Comparison of ENCODE assay signal across 1 cellular context in genomic region chr1:52365746-52366516, GRCh38.
TF ChIP-seq lines count a peak whose summit lies in the region.

Gene CC2D1B, minus strand, starts transcription at chr1:52366205. Its CDS starts 1,585 bp downstream, at chr1:52364620.

TF ChIP-seq in H1, 55 proteins besides CTCF, POLR2A, EP300 and RAD21:
- TF ChIP-seq CBX8 (IDR thresholded peaks at IDR 0.05; ENCODE audit: borderline replicate concordance, low read depth, low read length), result no peak
- TF ChIP-seq JUN (IDR thresholded peaks at IDR 0.05; ENCODE audit: low read depth, low read length), result no peak
- TF ChIP-seq SIRT6 (IDR thresholded peaks at IDR 0.05; ENCODE audit: low read length), result no peak
- TF ChIP-seq USF2 (IDR thresholded peaks at IDR 0.05; ENCODE audit: low read length), result peak; percentile 98
- TF ChIP-seq EZH2 (IDR thresholded peaks at IDR 0.05; ENCODE audit: low read depth, low read length, severe bottlenecking), result no peak
- peak; percentile 23; the same call in 1 of the 2 replicates for TF ChIP-seq SP1 (IDR thresholded peaks at IDR 0.05; ENCODE audit: low read depth, low read length)
- TF ChIP-seq KDM5A (IDR thresholded peaks at IDR 0.05; ENCODE audit: low read length), result no peak
- TF ChIP-seq KDM4A (IDR thresholded peaks at IDR 0.05; ENCODE audit: low read depth, low read length, severe bottlenecking), result peak; percentile 66
- 0 out of 2 replicates have a peak, but pooled peaks have one; percentile 46 for TF ChIP-seq FOSL1 (IDR thresholded peaks at IDR 0.05; ENCODE audit: insufficient read depth, low read depth, low read length)
- TF ChIP-seq MAFK (IDR thresholded peaks at IDR 0.05; ENCODE audit: low read depth, low read length), result no peak
- no peak for TF ChIP-seq SUZ12 (IDR thresholded peaks at IDR 0.05; ENCODE audit: low read length)
- no peak for TF ChIP-seq JUND (IDR thresholded peaks at IDR 0.05; ENCODE audit: low read length)
- TF ChIP-seq TAF1 (IDR thresholded peaks at IDR 0.05; ENCODE audit: low read depth, low read length), result peak; percentile 46; the same call in 1 of the 2 replicates
- TF ChIP-seq TBP (IDR thresholded peaks at IDR 0.05; ENCODE audit: low read depth, low read length), result peak; percentile 44; the same call in 1 of the 2 replicates
- TF ChIP-seq CBX5 (IDR thresholded peaks at IDR 0.05; ENCODE audit: low read depth, low read length), result no peak
- no peak for TF ChIP-seq RNF2 (IDR thresholded peaks at IDR 0.05; ENCODE audit: borderline replicate concordance, low read depth, low read length, missing control alignments, poor library complexity, severe bottlenecking)
- peak; percentile 84 for TF ChIP-seq PHF8 (conservative IDR thresholded peaks at IDR 0.05; ENCODE audit: low read depth, low read length)
- peak; percentile 49 to 50; a peak in 2 of 4 replicates for TF ChIP-seq SIN3A (conservative IDR thresholded peaks at IDR 0.05 in 1 of 2, IDR thresholded peaks at IDR 0.05 in 1 of 2; ENCODE audit: low read depth in 1 of 2, low read length in 2 of 2)
- no peak for TF ChIP-seq SP2 (IDR thresholded peaks at IDR 0.05; ENCODE audit: low read length)
- no peak for TF ChIP-seq CHD1 (IDR thresholded peaks at IDR 0.05; ENCODE audit: low read depth, low read length)
- peak; percentile 66 for TF ChIP-seq POLR2AphosphoS5 (IDR thresholded peaks at IDR 0.05; ENCODE audit: low read depth, low read length)
- no peak for TF ChIP-seq SRF (IDR thresholded peaks at IDR 0.05; ENCODE audit: low read depth, low read length)
- TF ChIP-seq ASH2L (IDR thresholded peaks at IDR 0.05; ENCODE audit: low read length), result peak; percentile 73
- TF ChIP-seq SAP30 (IDR thresholded peaks at IDR 0.05; ENCODE audit: insufficient read depth, insufficient replicate concordance, low read length), result no peak
- TF ChIP-seq KDM1A (IDR thresholded peaks at IDR 0.05; ENCODE audit: borderline replicate concordance, low read length), result no peak
- no peak for TF ChIP-seq YY1 (IDR thresholded peaks at IDR 0.05; ENCODE audit: low read depth, low read length)
- TF ChIP-seq CREB1 (IDR thresholded peaks at IDR 0.05), result peak; percentile 7; the same call in 1 of the 2 replicates
- no peak for TF ChIP-seq TCF12 (IDR thresholded peaks at IDR 0.05; ENCODE audit: low read depth, low read length)
- no peak for TF ChIP-seq ZNF274 (IDR thresholded peaks at IDR 0.05; ENCODE audit: borderline replicate concordance, extremely low read depth, low read length)
- TF ChIP-seq RXRA (IDR thresholded peaks at IDR 0.05; ENCODE audit: insufficient read depth, low read depth, low read length), result no peak
- TF ChIP-seq CEBPB (IDR thresholded peaks at IDR 0.05; ENCODE audit: low read depth, low read length), result no peak
- peak; percentile 96 for TF ChIP-seq NRF1 (IDR thresholded peaks at IDR 0.05; ENCODE audit: low read depth, low read length)
- no peak for TF ChIP-seq CTBP2 (IDR thresholded peaks at IDR 0.05; ENCODE audit: borderline replicate concordance, insufficient read depth, insufficient read length, low read length)
- TF ChIP-seq ATF2 (IDR thresholded peaks at IDR 0.05; ENCODE audit: low read length), result no peak
- TF ChIP-seq TAF7 (optimal IDR thresholded peaks at IDR 0.05; ENCODE audit: borderline replicate concordance, low read depth, low read length), result no peak
- TF ChIP-seq GABPA (IDR thresholded peaks at IDR 0.05; ENCODE audit: borderline replicate concordance, insufficient read depth, low read length), result no peak
- TF ChIP-seq EGR1 (IDR thresholded peaks at IDR 0.05; ENCODE audit: borderline replicate concordance, low read depth, low read length), result no peak
- TF ChIP-seq POU5F1 (IDR thresholded peaks at IDR 0.05; ENCODE audit: low read depth, low read length), result no peak
- peak; percentile 95 for TF ChIP-seq ATF3 (IDR thresholded peaks at IDR 0.05; ENCODE audit: insufficient read depth, low read depth, low read length)
- TF ChIP-seq CHD2 (IDR thresholded peaks at IDR 0.05; ENCODE audit: low read length), result no peak
- peak in 1 of 2 experiments; percentile 63; a peak in 1 of 4 replicates for TF ChIP-seq HDAC2 (IDR thresholded peaks at IDR 0.05; ENCODE audit: borderline replicate concordance in 1 of 2, low read depth in 2 of 2, low read length in 2 of 2)
- 0 out of 2 replicates have a peak, but pooled peaks have one; percentile 81 for TF ChIP-seq RBBP5 (IDR thresholded peaks at IDR 0.05; ENCODE audit: borderline replicate concordance, low read depth, low read length)
- TF ChIP-seq GTF2F1 (IDR thresholded peaks at IDR 0.05; ENCODE audit: borderline replicate concordance, low read depth, low read length), result no peak
- TF ChIP-seq BACH1 (IDR thresholded peaks at IDR 0.05; ENCODE audit: low read length), result no peak
- TF ChIP-seq SP4 (IDR thresholded peaks at IDR 0.05; ENCODE audit: low read length), result no peak; the same call in 1 of the 2 replicates
- no peak for TF ChIP-seq BCL11A (IDR thresholded peaks at IDR 0.05; ENCODE audit: low read depth in 2 of 2, low read length in 2 of 2)
- TF ChIP-seq NANOG (IDR thresholded peaks at IDR 0.05; ENCODE audit: insufficient read depth, low read depth, low read length, poor library complexity, severe bottlenecking), result no peak
- no peak for TF ChIP-seq HDAC6 (IDR thresholded peaks at IDR 0.05; ENCODE audit: low read depth, low read length)
- no peak for TF ChIP-seq TEAD4 (IDR thresholded peaks at IDR 0.05; ENCODE audit: low read depth, low read length)
- no peak for TF ChIP-seq SIX5 (IDR thresholded peaks at IDR 0.05; ENCODE audit: low read depth, low read length)
- no peak for TF ChIP-seq RFX5 (IDR thresholded peaks at IDR 0.05; ENCODE audit: borderline replicate concordance, low read depth, low read length)
- no peak for TF ChIP-seq E2F6 (IDR thresholded peaks at IDR 0.05)
- no peak for TF ChIP-seq CHD7 (IDR thresholded peaks at IDR 0.05; ENCODE audit: insufficient replicate concordance, low read length)
- no peak for TF ChIP-seq BRCA1 (IDR thresholded peaks at IDR 0.05; ENCODE audit: low read depth, low read length)
- TF ChIP-seq MAX (IDR thresholded peaks at IDR 0.05), result peak; percentile 90
